18 cellular contexts compared by ENCODE assay signal in genomic region chr11:104792861-104793260, GRCh38.
DNase-seq lines count a peak whose midpoint lies in the region; ATAC-seq, FAIRE-seq and TF ChIP-seq lines count a peak whose summit lies in the region.
"Had no signal": no experiment of that assay in that cellular context is flagged by ENCODE, and none has a peak within 500 bp of the region (broad histone marks: within the 10 kb centered on the region; RNA-seq: fewer than 3 reads in every experiment).

No MANE protein-coding gene starts in this region.

- no peak overlapping the region for H4K12ac ChIP-seq in trophoblast cell (ENCODE audit: low read depth, low read length)

- no peaks in the 10 kb centered on the region for H3K27me3 ChIP-seq in GM12878 (replicated peaks in 1 of 2; ENCODE audit: control insufficient read depth in 2 of 2, insufficient read depth in 2 of 2, low read length in 1 of 2)
- H3K27me3 ChIP-seq in mesendoderm (ENCODE audit: insufficient read depth, low read length, poor library complexity) = no peaks in the 10 kb centered on the region
- H3K27me3 ChIP-seq in trophoblast cell (ENCODE audit: insufficient read depth, low read length) = no peaks in the 10 kb centered on the region
- no peaks in the 10 kb centered on the region for H3K27me3 ChIP-seq in ascending aorta
- H3K27me3 ChIP-seq: BE2C had no signal

- H3K4ac ChIP-seq in mesendoderm (ENCODE audit: low read depth, low read length) = no peak overlapping the region
- no peak overlapping the region for H3K4ac ChIP-seq in trophoblast cell (ENCODE audit: low read depth, low read length)

- H3K79me1 ChIP-seq in mesendoderm (ENCODE audit: low read length) (no peaks in the 10 kb centered on the region), trophoblast cell (ENCODE audit: low read length) (no peaks in the 10 kb centered on the region)

- H2BK5ac ChIP-seq in mesendoderm (ENCODE audit: low read length) (no peak overlapping the region), trophoblast cell (ENCODE audit: low read depth, low read length, poor library complexity) (no peak overlapping the region)

- H4K91ac ChIP-seq in trophoblast cell (ENCODE audit: low read depth, low read length) = no peak overlapping the region

- no peaks in the 10 kb centered on the region for H4K20me1 ChIP-seq in GM12878 (ENCODE audit: control insufficient read depth, insufficient read depth)

- no peak for FAIRE-seq in GM12878 (lab: Jason Lieb, UNC)
- FAIRE-seq: A549, D721Med had no signal

- H4K8ac ChIP-seq in mesendoderm (ENCODE audit: low read depth, low read length) (no peak overlapping the region), trophoblast cell (ENCODE audit: low read depth, low read length) (no peak overlapping the region)

- BruUV-seq in GM12878 (replicated peaks; lab: Mats Ljungman, UMichigan) = no TSS peak

- RAD21 ChIA-PET in GM12878 (lab: Charles Lee; ENCODE audit: unreplicated experiment) = no interaction called here

- no peak for ATAC-seq in GM12878
- ATAC-seq in HG02571 (IDR thresholded peaks at IDR 0.05; ENCODE audit: unreplicated experiment) = no peak
- ATAC-seq: A549; CD8-positive, alpha-beta T cell had no signal

- POLR2A ChIA-PET in GM12878 (lab: Charles Lee) = no interaction called here

- no peaks in the 10 kb centered on the region for H3K79me2 ChIP-seq in GM12878 (ENCODE audit: control insufficient read depth, insufficient read depth, low read length)
- no peaks in the 10 kb centered on the region for H3K79me2 ChIP-seq in mesendoderm (ENCODE audit: control insufficient read depth, insufficient read depth, low read length)
- no peaks in the 10 kb centered on the region for H3K79me2 ChIP-seq in trophoblast cell (ENCODE audit: control insufficient read depth, insufficient read depth, low read length, poor library complexity)

- no peak for TF ChIP-seq POLR2A in GM12878 (IDR thresholded peaks at IDR 0.05; ENCODE audit: low read depth, low read length)

- H2BK12ac ChIP-seq in trophoblast cell (ENCODE audit: low read length) = no peak overlapping the region

- H3K23ac ChIP-seq in mesendoderm (ENCODE audit: low read length) = no peak overlapping the region
- H3K23ac ChIP-seq in trophoblast cell (ENCODE audit: low read length) = no peak overlapping the region

- no peak overlapping the region for H3K18ac ChIP-seq in mesendoderm (ENCODE audit: low read length)
- no peak overlapping the region for H3K18ac ChIP-seq in trophoblast cell (ENCODE audit: low read length)

- no peak overlapping the region for H3K56ac ChIP-seq in mesendoderm (ENCODE audit: low read length)

- H3K27ac ChIP-seq in GM12878 (ENCODE audit: control insufficient read depth, insufficient read depth) (no peak overlapping the region), mesendoderm (ENCODE audit: low read depth, low read length) (no peak overlapping the region), trophoblast cell (ENCODE audit: low read depth, low read length) (no peak overlapping the region), ascending aorta (no peak overlapping the region)
- H3K27ac ChIP-seq: A549, C4-2B, GM23248 had no signal

- peak overlapping the region; percentile 85 for H2BK15ac ChIP-seq in mesendoderm (replicated peaks; ENCODE audit: low read depth)

- no peaks in the 10 kb centered on the region for H3K4me1 ChIP-seq in GM12878 (ENCODE audit: control insufficient read depth, insufficient read depth, low read length)
- peaks cover 2% of the 10 kb centered on the region for H3K4me1 ChIP-seq in mesendoderm (ENCODE audit: control insufficient read depth, low read depth, low read length)
- peaks cover 2% of the 10 kb centered on the region in 2 experiments for H3K4me1 ChIP-seq in trophoblast cell (ENCODE audit: control insufficient read depth in 1 of 2, insufficient read depth in 2 of 2, low read length in 2 of 2)
- H3K4me1 ChIP-seq in ascending aorta = no peaks in the 10 kb centered on the region
- H3K4me1 ChIP-seq: A549, BE2C had no signal

- intact Hi-C loops in GM12878 (cut with micrococcal nuclease; ENCODE audit: unreplicated experiment) (no loop called here), ascending aorta (cut with DNase I) (no loop called here)

- CTCF ChIA-PET in GM12878 (lab: Yijun Ruan, JAX) = no interaction called here

- no peak overlapping the region for H3K14ac ChIP-seq in trophoblast cell (ENCODE audit: low read length)

- H4K5ac ChIP-seq in mesendoderm (ENCODE audit: low read length) = no peak overlapping the region

- in situ Hi-C loops in GM12878 (cut with MboI) = no loop called here

- H3K4me2 ChIP-seq in GM12878 (ENCODE audit: control insufficient read depth, insufficient read depth) (no peak overlapping the region), mesendoderm (ENCODE audit: low read length) (no peak overlapping the region), trophoblast cell (ENCODE audit: low read length) (peak overlapping the region; percentile 38)
- H3K4me2 ChIP-seq: A549 had no signal

- WGBS in GM12878 (ENCODE audit: insufficient coverage, insufficient replicate concordance, low lambda C conversion rate, missing lambda C conversion rate) = 62% methylated on average over 2 of the region's 2 CpGs
- no CpG with 5 or more reads among the region's 2 CpGs for WGBS in mesendoderm (ENCODE audit: extremely low coverage, insufficient coverage, low lambda C conversion rate)
- WGBS in trophoblast cell (ENCODE audit: extremely low coverage, insufficient coverage, insufficient read length) = no CpG with 5 or more reads among the region's 2 CpGs

- H3K4me3 ChIP-seq in GM12878 (no peak overlapping the region), mesendoderm (ENCODE audit: low read length) (no peak overlapping the region), trophoblast cell (ENCODE audit: low read depth, low read length) (no peak overlapping the region), ascending aorta (no peak overlapping the region)
- H3K4me3 ChIP-seq: A549, GM23248 had no signal

- H3K9ac ChIP-seq in GM12878 (ENCODE audit: control insufficient read depth, insufficient read depth, low read length) = no peak overlapping the region
- H3K9ac ChIP-seq in mesendoderm (ENCODE audit: low read length) = no peak overlapping the region
- no peak overlapping the region for H3K9ac ChIP-seq in trophoblast cell (ENCODE audit: low read length)
- H3K9ac ChIP-seq: GM23248 had no signal

- H2AFZ ChIP-seq in GM12878 (ENCODE audit: control insufficient read depth, low read depth, low read length) (no peak overlapping the region), trophoblast cell (ENCODE audit: insufficient read depth, low read length, poor library complexity) (no peak overlapping the region)
- H2AFZ ChIP-seq: GM23248 had no signal

- H3K9me3 ChIP-seq in GM12878 (replicated peaks; ENCODE audit: control insufficient read depth, insufficient read depth, low read length) = no peaks in the 10 kb centered on the region; the same call in 2 of the 3 replicates
- H3K9me3 ChIP-seq in trophoblast cell (ENCODE audit: insufficient read depth, low read depth, low read length) = no peaks in the 10 kb centered on the region
- H3K9me3 ChIP-seq in ascending aorta = no peaks in the 10 kb centered on the region
- H3K9me3 ChIP-seq: A549 had no signal

- SMC1A ChIA-PET in GM12878 (lab: Charles Lee; ENCODE audit: uncharacterized antibody, unreplicated experiment) = no interaction called here

- TF ChIP-seq CTCF in GM12878 (IDR thresholded peaks at IDR 0.05 in 2 of 3, conservative IDR thresholded peaks at IDR 0.05 in 1 of 3; ENCODE audit: control insufficient read depth in 2 of 3, extremely low read depth in 1 of 3, insufficient read depth in 1 of 3, low read depth in 3 of 3, low read length in 3 of 3) = no peak
- no peak for TF ChIP-seq CTCF in ascending aorta (IDR thresholded peaks at IDR 0.05)

- H2BK120ac ChIP-seq in mesendoderm (ENCODE audit: low read depth, low read length) = peak overlapping the region; percentile 28
- H2BK120ac ChIP-seq in trophoblast cell (ENCODE audit: insufficient read depth, low read length, poor library complexity) = no peak overlapping the region

- no peak for TF ChIP-seq RAD21 in GM12878 (IDR thresholded peaks at IDR 0.05; ENCODE audit: insufficient read depth, low read depth, low read length)

- TF ChIP-seq EP300 in GM12878 (IDR thresholded peaks at IDR 0.05; ENCODE audit: borderline replicate concordance in 1 of 2, control insufficient read depth in 1 of 2, low read depth in 2 of 2, low read length in 2 of 2) = no peak

- DNase-seq in NCI-H69 (lab: John Stamatoyannopoulos, UW) (peak; percentile 3), GM12878 (ENCODE audit: low read depth, low spot score) (no peak), mesendoderm (peak; percentile 81), trophoblast cell (no peak), ascending aorta (ENCODE audit: low spot score in 2 of 2) (no peak), NCI-H2196 (lab: John Stamatoyannopoulos, UW; ENCODE audit: unreplicated experiment) (no peak)
- DNase-seq: BE2C; CD8-positive, alpha-beta T cell; COR-L47; DMS153; DND-41; GF-D8; GM23248; H7 had no signal

- H3K36me3 ChIP-seq in GM12878 (ENCODE audit: control insufficient read depth in 2 of 2, insufficient read depth in 2 of 2, low read length in 1 of 2) = no peaks in the 10 kb centered on the region
- no peaks in the 10 kb centered on the region for H3K36me3 ChIP-seq in mesendoderm (ENCODE audit: control insufficient read depth, insufficient read depth, low read length)
- H3K36me3 ChIP-seq in trophoblast cell (ENCODE audit: control insufficient read depth in 1 of 2, insufficient read depth in 2 of 2, low read length in 2 of 2) = no peaks in the 10 kb centered on the region
- H3K36me3 ChIP-seq in ascending aorta = no peaks in the 10 kb centered on the region
- H3K36me3 ChIP-seq: BE2C had no signal

- no peak overlapping the region for H2AK5ac ChIP-seq in mesendoderm (ENCODE audit: low read length)
- no peak overlapping the region for H2AK5ac ChIP-seq in trophoblast cell (ENCODE audit: low read length)

TF ChIP-seq in GM12878, 131 proteins besides CTCF, POLR2A, EP300 and RAD21:
- TF ChIP-seq ESRRA (IDR thresholded peaks at IDR 0.05; ENCODE audit: low read length) = no peak
- TF ChIP-seq NR2F1 (conservative IDR thresholded peaks at IDR 0.05) = 0 out of 2 replicates have a peak, but pooled peaks have one; percentile 42
- TF ChIP-seq SUZ12 (IDR thresholded peaks at IDR 0.05; ENCODE audit: unreplicated experiment) = no peak
- TF ChIP-seq RBBP5 (conservative IDR thresholded peaks at IDR 0.05) = no peak

Comparison
In these comparisons a context has a peak if more than half of its experiments do, and no peak if none do; other contexts are left out.
1. DNase-seq: peak in NCI-H69 (single experiment) and mesendoderm (single experiment); none in GM12878 (single experiment), trophoblast cell (0 of 2), ascending aorta (0 of 2) and NCI-H2196 (single experiment).